7 cellular contexts compared by ENCODE assay signal in the genomic region with DNA sequence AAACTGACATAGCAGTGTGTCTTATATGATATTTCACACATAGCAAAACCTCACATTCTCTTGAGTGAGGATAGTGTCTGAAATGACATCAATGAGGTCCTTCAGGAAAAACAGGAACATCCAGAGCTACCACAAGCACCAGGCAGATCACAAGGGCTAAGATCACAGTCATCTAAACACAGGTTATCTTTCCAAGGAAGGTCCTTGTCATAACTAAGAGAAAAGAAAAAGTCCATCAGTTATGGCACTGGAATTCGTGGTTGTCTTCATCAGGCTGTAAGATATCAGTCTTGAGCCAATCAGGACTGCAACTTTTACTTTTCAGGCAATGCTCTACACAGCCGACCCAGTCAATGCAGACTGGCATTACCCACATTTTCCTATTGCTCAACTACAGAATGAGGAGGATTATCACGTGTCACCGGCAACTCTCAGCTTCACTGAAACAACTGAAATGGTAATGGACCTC. TPM values are rescaled to one million over a fixed set of nuclear protein-coding genes. Genes with fewer than 3 reads are reported as not detected.
DNase-seq lines count a peak whose midpoint lies in the region; ATAC-seq and TF ChIP-seq lines count a peak whose summit lies in the region.

No MANE protein-coding gene starts in this region.

- H3K36me3 ChIP-seq in KMS-11 (ENCODE audit: insufficient read depth) (no peaks in the 10 kb centered on the region), subcutaneous abdominal adipose tissue (ENCODE audit: control insufficient read depth in 5 of 5, insufficient read depth in 5 of 5, low read length in 5 of 5) (peaks cover 6 to 13% (median 11%) of the 10 kb centered on the region in 5 donors)

- peak overlapping the region; percentile 28; the same call in 1 of the 2 replicates for H3K9ac ChIP-seq in KMS-11
- peak overlapping the region in 3 of 5 donors; percentile 17 to 51 (median 33) for H3K9ac ChIP-seq in subcutaneous abdominal adipose tissue (ENCODE audit: low read length in 5 of 5)

- peak overlapping the region; percentile 83 for H3K4me2 ChIP-seq in KMS-11

- H3K4me3 ChIP-seq in KMS-11 (IDR thresholded peaks at IDR 0.05; ENCODE audit: insufficient read depth, low read depth, low read length) (peak overlapping the region; percentile 99), right cardiac atrium (ENCODE audit: low read length) (no peak overlapping the region), subcutaneous abdominal adipose tissue (ENCODE audit: low read depth in 1 of 5, low read length in 5 of 5) (peak overlapping the region in 3 of 5 donors; percentile 7 to 20 (median 17))

- intact Hi-C loops in right cardiac atrium (cut with DNase I) (no loop called here), posterior cingulate gyrus (cut with DNase I) (no loop called here)

- H3K9me3 ChIP-seq in right cardiac atrium (ENCODE audit: control insufficient read depth, low read length): no peaks in the 10 kb centered on the region
- H3K9me3 ChIP-seq in subcutaneous abdominal adipose tissue (ENCODE audit: control insufficient read depth in 5 of 5, low read length in 5 of 5): no peaks in the 10 kb centered on the region

- peaks cover 11% of the 10 kb centered on the region for H3K4me1 Mint-ChIP-seq in activated T-cell treated with anti-CD3 and anti-CD28 coated beads, Interleukin-2, amount 50 U/mL, for 4 hours (ENCODE audit: low read depth)

- no peaks in the 10 kb centered on the region for H4K20me1 ChIP-seq in KMS-11 (ENCODE audit: insufficient read depth)

- ATAC-seq in activated T-cell treated with anti-CD3 and anti-CD28 coated beads, Interleukin-2, amount 50 U/mL, for 4 hours: peak; percentile 14 to 49
- peak; percentile 74 to 78 for ATAC-seq in right cardiac atrium

- no peak for DNase-seq in activated T-cell treated with anti-CD3 and anti-CD28 coated beads, Interleukin-2, amount 50 U/mL, for 4 hours
- no peak for DNase-seq in right cardiac atrium
- DNase-seq in retina: no peak
- DNase-seq in posterior cingulate gyrus: no peak
- no peak for DNase-seq in NCI-H2081 (lab: John Stamatoyannopoulos, UW)

- no peaks in the 10 kb centered on the region for H3K79me2 ChIP-seq in KMS-11 (ENCODE audit: insufficient read depth, low read depth)

- H2AFZ ChIP-seq in KMS-11 (ENCODE audit: low read depth): peak overlapping the region; percentile 33

- H3K27me3 ChIP-seq in KMS-11 (ENCODE audit: insufficient read depth, low read depth) (no peaks in the 10 kb centered on the region), right cardiac atrium (ENCODE audit: control insufficient read depth, insufficient read depth) (no peaks in the 10 kb centered on the region), subcutaneous abdominal adipose tissue (ENCODE audit: control insufficient read depth in 5 of 5, insufficient read depth in 4 of 5, low read length in 5 of 5) (no peaks in the 10 kb centered on the region)

- H3K27me3 Mint-ChIP-seq in activated T-cell treated with anti-CD3 and anti-CD28 coated beads, Interleukin-2, amount 50 U/mL, for 4 hours (ENCODE audit: low read depth): peaks cover 28% of the 10 kb centered on the region

- no peaks in the 10 kb centered on the region for H3K9me3 Mint-ChIP-seq in activated T-cell treated with anti-CD3 and anti-CD28 coated beads, Interleukin-2, amount 50 U/mL, for 4 hours

- no peaks in the 10 kb centered on the region for H3K36me3 Mint-ChIP-seq in activated T-cell treated with anti-CD3 and anti-CD28 coated beads, Interleukin-2, amount 50 U/mL, for 4 hours (ENCODE audit: insufficient read depth)

- H3K27ac ChIP-seq in KMS-11: peak overlapping the region; percentile 66
- H3K27ac ChIP-seq in right cardiac atrium (ENCODE audit: low read length): peak overlapping the region; percentile 91
- peak overlapping the region; percentile 88 for H3K27ac ChIP-seq in subcutaneous abdominal adipose tissue (ENCODE audit: low read depth, low read length)

- H3K4me1 ChIP-seq in KMS-11 (ENCODE audit: low read depth, poor library complexity, severe bottlenecking) (peaks cover 63% of the 10 kb centered on the region), right cardiac atrium (ENCODE audit: control insufficient read depth, insufficient read depth, low read length) (peaks cover 6% of the 10 kb centered on the region), subcutaneous abdominal adipose tissue (ENCODE audit: control insufficient read depth in 5 of 5, insufficient read depth in 5 of 5, low read length in 5 of 5) (peaks cover 5 to 68% (median 45%) of the 10 kb centered on the region in 5 donors)

- TF ChIP-seq CTCF in KMS-11 (conservative IDR thresholded peaks at IDR 0.05; ENCODE audit: low read depth, low read length): no peak

- 35% methylated on average over 4 of the region's 4 CpGs for WGBS in right cardiac atrium

- no peak overlapping the region for H3K4me3 Mint-ChIP-seq in activated T-cell treated with anti-CD3 and anti-CD28 coated beads, Interleukin-2, amount 50 U/mL, for 4 hours

RNA-seq across cellular contexts. Expression of gene SORT1, which starts 26.4 kb away (rescaled TPM):
- total RNA-seq in activated T-cell treated with anti-CD3 and anti-CD28 coated beads, Interleukin-2, amount 50 U/mL, for 4 hours: 1 to 10 TPM; 1.1 to 1.6 (median 1.2) TPM
- total RNA-seq in right cardiac atrium: 100 to 1,000 TPM; 119 to 170 (median 138) TPM
- 57.6 TPM for polyA plus RNA-seq in right cardiac atrium

RNA-seq across cellular contexts. Expression of gene PSMA5, which starts 54.9 kb away (rescaled TPM):
- total RNA-seq in activated T-cell treated with anti-CD3 and anti-CD28 coated beads, Interleukin-2, amount 50 U/mL, for 4 hours: 100 to 1,000 TPM; 298 to 351 (median 300) TPM
- 10 to 100 TPM; 49.1 to 60.2 (median 55.9) TPM for total RNA-seq in right cardiac atrium
- 49.8 TPM for polyA plus RNA-seq in right cardiac atrium

Comparison
In these comparisons a context has a peak if more than half of its experiments do, and no peak if none do; other contexts are left out.
1. RNA of gene SORT1, which starts 26.4 kb away (total RNA-seq): 119 to 170 TPM in right cardiac atrium; 1.1 to 1.6 TPM in activated T-cell treated with anti-CD3 and anti-CD28 coated beads, Interleukin-2, amount 50 U/mL, for 4 hours; every median in the first group is over 10 times any median in the second.
2. RNA of gene PSMA5, which starts 54.9 kb away (total RNA-seq): 298 to 351 TPM in activated T-cell treated with anti-CD3 and anti-CD28 coated beads, Interleukin-2, amount 50 U/mL, for 4 hours; 49.1 to 60.2 TPM in right cardiac atrium; every median in the first group is over 4 times any median in the second.
3. Peak in every context shown above with its lines, with median percentiles within 50 percentile points of each other: H3K27ac ChIP-seq.